11 cellular contexts compared by ENCODE assay signal in genomic region chr10:133390597-133391248, GRCh38. TPM values are rescaled to one million over a fixed set of nuclear protein-coding genes. Genes with fewer than 3 reads are reported as not detected.
DNase-seq lines count a peak whose midpoint lies in the region; ATAC-seq and TF ChIP-seq lines count a peak whose summit lies in the region.
"Had no signal": no experiment of that assay in that cellular context is flagged by ENCODE, and none has a peak within 500 bp of the region (broad histone marks: within the 10 kb centered on the region; RNA-seq: fewer than 3 reads in every experiment).

No MANE protein-coding gene starts in this region.

- BruUV-seq in MCF 10A (replicated peaks; lab: Mats Ljungman, UMichigan): no TSS peak

- intact Hi-C loops in MCF 10A (cut with micrococcal nuclease) (loop anchor here (10.0 kb wide), 1 partner anchor 66 kb away; no protein-coding TSS in a partner anchor), breast epithelium (cut with DNase I; ENCODE audit: low total_unique reads) (loop anchor here (1.0 kb wide), 1 partner anchor 19 kb away; no protein-coding TSS in a partner anchor)
- intact Hi-C loops in activated CD8-positive, alpha-beta T cell treated with anti-CD3 and anti-CD28 coated beads for 36 hours (cut with micrococcal nuclease): loop anchor here (5.0 kb wide), 1 partner anchor 63 kb away; no protein-coding TSS in a partner anchor

- WGBS in hepatocyte (ENCODE audit: low lambda C conversion rate, missing lambda C conversion rate): 97% methylated on average over 19 of the region's 19 CpGs

- POLR2A ChIA-PET in MCF 10A (lab: Yijun Ruan, JAX): interaction anchor here (1.1 to 1.3 kb wide), 2 partner anchors 13 to 83 kb away, joined by 3 to 5 read pairs; no protein-coding TSS in a partner anchor
- POLR2A ChIA-PET in activated CD8-positive, alpha-beta T cell treated with anti-CD3 and anti-CD28 coated beads for 36 hours (lab: Charles Lee): interaction anchor here (0.6 to 3.3 kb wide), 10 partner anchors 8 to 34 kb away, joined by 3 to 20 read pairs (median 5); partner anchors contain the start of genes ECHS1, FUOM and PAOX

- no peaks in the 10 kb centered on the region for H3K9me2 ChIP-seq in hepatocyte (replicated peaks; ENCODE audit: insufficient read depth)

- H3K9me3 ChIP-seq in breast epithelium (no peaks in the 10 kb centered on the region), hepatocyte (ENCODE audit: low read depth) (no peaks in the 10 kb centered on the region)
- H3K9me3 ChIP-seq: heart right ventricle had no signal

- TF ChIP-seq POLR2A in breast epithelium (IDR thresholded peaks at IDR 0.05): no peak

- CTCF ChIA-PET in MCF 10A (lab: Yijun Ruan, JAX): interaction anchor here (1.4 kb wide), 1 partner anchor 61 kb away, joined by 6 read pairs; no protein-coding TSS in a partner anchor
- CTCF ChIA-PET in activated CD8-positive, alpha-beta T cell treated with anti-CD3 and anti-CD28 coated beads for 36 hours (lab: Charles Lee): interaction anchor here (1.0 to 4.5 kb wide), 9 partner anchors 9 to 129 kb away, joined by 3 to 37 read pairs (median 3); partner anchors contain the start of gene FUOM

- H3K27me3 ChIP-seq in breast epithelium: no peaks in the 10 kb centered on the region
- no peaks in the 10 kb centered on the region for H3K27me3 ChIP-seq in hepatocyte
- H3K27me3 ChIP-seq: dorsolateral prefrontal cortex, heart right ventricle had no signal

- H3K36me3 ChIP-seq in breast epithelium (no peaks in the 10 kb centered on the region), hepatocyte (replicated peaks; ENCODE audit: insufficient read depth, low read depth) (no peaks in the 10 kb centered on the region)

- H3K4me1 Mint-ChIP-seq in MCF 10A (ENCODE audit: insufficient read depth, unreplicated experiment) (no peaks in the 10 kb centered on the region), glutamatergic neuron (ENCODE audit: low read depth, unreplicated experiment) (peaks cover 4% of the 10 kb centered on the region)
- peaks cover 45% of the 10 kb centered on the region for H3K4me1 Mint-ChIP-seq in activated CD8-positive, alpha-beta T cell treated with anti-CD3 and anti-CD28 coated beads for 36 hours (ENCODE audit: low read depth)
- peaks cover 69% of the 10 kb centered on the region for H3K4me1 Mint-ChIP-seq in stimulated activated naive CD8-positive, alpha-beta T cell treated with anti-CD3 and anti-CD28 coated beads, Interleukin-15, Interleukin-2, amounts not matched to agents 100 ng/mL and 50 ng/mL, for 24 hours (ENCODE audit: low read depth)

- H3K27ac Mint-ChIP-seq in MCF 10A (ENCODE audit: low read depth, unreplicated experiment): peak overlapping the region; percentile 35
- peak overlapping the region; percentile 97 for H3K27ac Mint-ChIP-seq in activated CD8-positive, alpha-beta T cell treated with anti-CD3 and anti-CD28 coated beads for 36 hours
- H3K27ac Mint-ChIP-seq in glutamatergic neuron (ENCODE audit: unreplicated experiment): peak overlapping the region; percentile 39
- H3K27ac Mint-ChIP-seq in stimulated activated naive CD8-positive, alpha-beta T cell treated with anti-CD3 and anti-CD28 coated beads, Interleukin-15, Interleukin-2, amounts not matched to agents 100 ng/mL and 50 ng/mL, for 24 hours: peak overlapping the region; percentile 87

- H3K4me2 ChIP-seq in hepatocyte: no peak overlapping the region

- no peaks in the 10 kb centered on the region for H4K20me1 ChIP-seq in hepatocyte (ENCODE audit: insufficient read depth, poor library complexity, severe bottlenecking)

- H3K9me3 Mint-ChIP-seq in MCF 10A (ENCODE audit: unreplicated experiment) (no peaks in the 10 kb centered on the region), glutamatergic neuron (ENCODE audit: unreplicated experiment) (peaks cover 9% of the 10 kb centered on the region)
- no peaks in the 10 kb centered on the region for H3K9me3 Mint-ChIP-seq in activated CD8-positive, alpha-beta T cell treated with anti-CD3 and anti-CD28 coated beads for 36 hours
- H3K9me3 Mint-ChIP-seq in stimulated activated naive CD8-positive, alpha-beta T cell treated with anti-CD3 and anti-CD28 coated beads, Interleukin-15, Interleukin-2, amounts not matched to agents 100 ng/mL and 50 ng/mL, for 24 hours: no peaks in the 10 kb centered on the region

- H3K79me2 ChIP-seq in hepatocyte: peaks cover 14% of the 10 kb centered on the region

- H3K27ac ChIP-seq in breast epithelium (no peak overlapping the region), hepatocyte (no peak overlapping the region)

- no peak for TF ChIP-seq CTCF in MCF 10A (IDR thresholded peaks at IDR 0.05; ENCODE audit: unreplicated experiment)
- TF ChIP-seq CTCF in breast epithelium (IDR thresholded peaks at IDR 0.05): no peak
- TF ChIP-seq CTCF in activated CD8-positive, alpha-beta T cell treated with anti-CD3 and anti-CD28 coated beads for 36 hours (IDR thresholded peaks at IDR 0.05): no peak
- TF ChIP-seq CTCF in glutamatergic neuron (IDR thresholded peaks at IDR 0.05; ENCODE audit: partially characterized antibody, unreplicated experiment): no peak
- TF ChIP-seq CTCF in hepatocyte (IDR thresholded peaks at IDR 0.05; ENCODE audit: poor library complexity): no peak

- no peak overlapping the region for H2AFZ ChIP-seq in hepatocyte

- H3K4me1 ChIP-seq in breast epithelium (peaks cover 3 to 8% of the 10 kb centered on the region in 2 donors), hepatocyte (ENCODE audit: insufficient read depth) (peaks cover 8% of the 10 kb centered on the region)

- ATAC-seq in activated CD8-positive, alpha-beta T cell treated with anti-CD3 and anti-CD28 coated beads for 36 hours: peak; percentile 3
- ATAC-seq in GM19452 (IDR thresholded peaks at IDR 0.05; ENCODE audit: unreplicated experiment): no peak
- ATAC-seq: heart right ventricle had no signal

- H3K4me3 ChIP-seq in breast epithelium (no peak overlapping the region), hepatocyte (no peak overlapping the region)

- H3K4me3 Mint-ChIP-seq in MCF 10A (ENCODE audit: unreplicated experiment) (no peak overlapping the region), glutamatergic neuron (ENCODE audit: unreplicated experiment) (no peak overlapping the region)
- peak overlapping the region; percentile 78 for H3K4me3 Mint-ChIP-seq in activated CD8-positive, alpha-beta T cell treated with anti-CD3 and anti-CD28 coated beads for 36 hours
- peak overlapping the region; percentile 79 for H3K4me3 Mint-ChIP-seq in stimulated activated naive CD8-positive, alpha-beta T cell treated with anti-CD3 and anti-CD28 coated beads, Interleukin-15, Interleukin-2, amounts not matched to agents 100 ng/mL and 50 ng/mL, for 24 hours

- no peaks in the 10 kb centered on the region for H3K36me3 Mint-ChIP-seq in MCF 10A (ENCODE audit: insufficient read depth, unreplicated experiment)
- peaks cover 14% of the 10 kb centered on the region for H3K36me3 Mint-ChIP-seq in activated CD8-positive, alpha-beta T cell treated with anti-CD3 and anti-CD28 coated beads for 36 hours (ENCODE audit: low read depth)
- H3K36me3 Mint-ChIP-seq in glutamatergic neuron (ENCODE audit: unreplicated experiment): no peaks in the 10 kb centered on the region
- peaks cover 9% of the 10 kb centered on the region for H3K36me3 Mint-ChIP-seq in stimulated activated naive CD8-positive, alpha-beta T cell treated with anti-CD3 and anti-CD28 coated beads, Interleukin-15, Interleukin-2, amounts not matched to agents 100 ng/mL and 50 ng/mL, for 24 hours (ENCODE audit: low read depth)

- H3K27me3 Mint-ChIP-seq in MCF 10A (ENCODE audit: insufficient read depth, unreplicated experiment): no peaks in the 10 kb centered on the region
- H3K27me3 Mint-ChIP-seq in activated CD8-positive, alpha-beta T cell treated with anti-CD3 and anti-CD28 coated beads for 36 hours: no peaks in the 10 kb centered on the region
- no peaks in the 10 kb centered on the region for H3K27me3 Mint-ChIP-seq in glutamatergic neuron (ENCODE audit: unreplicated experiment)
- no peaks in the 10 kb centered on the region for H3K27me3 Mint-ChIP-seq in stimulated activated naive CD8-positive, alpha-beta T cell treated with anti-CD3 and anti-CD28 coated beads, Interleukin-15, Interleukin-2, amounts not matched to agents 100 ng/mL and 50 ng/mL, for 24 hours

- DNase-seq in MCF 10A (ENCODE audit: unreplicated experiment): no peak
- DNase-seq in breast epithelium (ENCODE audit: low spot score in 2 of 2): no peak
- peak; percentile 27 for DNase-seq in activated CD8-positive, alpha-beta T cell treated with anti-CD3 and anti-CD28 coated beads for 36 hours
- DNase-seq in glutamatergic neuron: no peak
- no peak for DNase-seq in AG08396 (ENCODE audit: low spot score)
- DNase-seq in hepatocyte (ENCODE audit: low spot score): no peak
- DNase-seq: heart right ventricle, NCI-H1436 had no signal

RNA-seq across cellular contexts. Expression of gene MTG1, which starts 3.2 kb away (rescaled TPM):
- total RNA-seq in MCF 10A (2022) (71.6 and 74.3 TPM in 2 replicates), breast epithelium (10 to 100 TPM; 22.9 to 56.4 (median 37.0) TPM), glutamatergic neuron (ENCODE audit: unreplicated experiment) (76.4 TPM), hepatocyte (53.2 and 57.0 TPM in 2 replicates)
- 10 to 100 TPM; 45.7 to 48.9 TPM for total RNA-seq in activated CD8-positive, alpha-beta T cell treated with anti-CD3 and anti-CD28 coated beads for 36 hours
- polyA plus RNA-seq in hepatocyte: 154 and 180 TPM in 2 replicates

RNA-seq across cellular contexts. Expression of gene PAOX, which starts 11.7 kb away (rescaled TPM):
- total RNA-seq in MCF 10A (2022) (1.2 and 1.8 TPM in 2 replicates), breast epithelium (10 to 100 TPM in 1 of 3 donors, 1 to 10 TPM in 2; 7.5 to 10.5 (median 8.6) TPM), glutamatergic neuron (ENCODE audit: unreplicated experiment) (12.7 TPM), hepatocyte (11.5 and 12.7 TPM in 2 replicates)
- total RNA-seq in activated CD8-positive, alpha-beta T cell treated with anti-CD3 and anti-CD28 coated beads for 36 hours: 1 to 10 TPM; 4.2 to 4.6 TPM
- 19.6 and 27.6 TPM in 2 replicates for polyA plus RNA-seq in hepatocyte

RNA-seq across cellular contexts. Expression of gene ECHS1, which starts 17.6 kb away (rescaled TPM):
- total RNA-seq in MCF 10A (2022) (72.4 and 82.7 TPM in 2 replicates), breast epithelium (100 to 1,000 TPM in 1 of 3 donors, 10 to 100 TPM in 2; 71.8 to 165 (median 84.2) TPM), glutamatergic neuron (ENCODE audit: unreplicated experiment) (64.2 TPM), hepatocyte (146 TPM in 2 replicates)
- 10 to 100 TPM; 50.7 to 51.4 TPM for total RNA-seq in activated CD8-positive, alpha-beta T cell treated with anti-CD3 and anti-CD28 coated beads for 36 hours
- polyA plus RNA-seq in hepatocyte: 167 and 204 TPM in 2 replicates

RNA-seq across cellular contexts. Expression of gene FUOM, which starts 32.9 kb away (rescaled TPM):
- total RNA-seq in MCF 10A (2022) (16.6 and 22.6 TPM in 2 replicates), breast epithelium (10 to 100 TPM; 13.8 to 31.5 (median 31.2) TPM), glutamatergic neuron (ENCODE audit: unreplicated experiment) (13.0 TPM), hepatocyte (17.3 and 34.6 TPM in 2 replicates)
- 10 to 100 TPM; 32.2 to 33.7 TPM for total RNA-seq in activated CD8-positive, alpha-beta T cell treated with anti-CD3 and anti-CD28 coated beads for 36 hours
- 31.1 and 35.0 TPM in 2 replicates for polyA plus RNA-seq in hepatocyte

RNA-seq across cellular contexts. Expression of gene SPRN, which starts 33.7 kb away (rescaled TPM):
- not detected in 2 replicates for total RNA-seq in MCF 10A (2022)
- under 1 TPM in 1 of 3 donors, not detected in 2; 0.33 TPM for total RNA-seq in breast epithelium
- total RNA-seq in activated CD8-positive, alpha-beta T cell treated with anti-CD3 and anti-CD28 coated beads for 36 hours: not detected
- 2.0 TPM for total RNA-seq in glutamatergic neuron (ENCODE audit: unreplicated experiment)
- total RNA-seq in hepatocyte: 0.28 and 0.97 TPM in 2 replicates
- 2.6 and 2.7 TPM in 2 replicates for polyA plus RNA-seq in hepatocyte

Comparison
In these comparisons a context has a peak if more than half of its experiments do, and no peak if none do; other contexts are left out.
1. H3K27ac Mint-ChIP-seq: peak in every context shown above with its lines; median percentile 97 in activated CD8-positive, alpha-beta T cell treated with anti-CD3 and anti-CD28 coated beads for 36 hours; 87 in stimulated activated naive CD8-positive, alpha-beta T cell treated with anti-CD3 and anti-CD28 coated beads, Interleukin-15, Interleukin-2, amounts not matched to agents 100 ng/mL and 50 ng/mL, for 24 hours; 39 in glutamatergic neuron; 35 in MCF 10A.
2. H3K4me3 Mint-ChIP-seq: peak in activated CD8-positive, alpha-beta T cell treated with anti-CD3 and anti-CD28 coated beads for 36 hours (single experiment) and stimulated activated naive CD8-positive, alpha-beta T cell treated with anti-CD3 and anti-CD28 coated beads, Interleukin-15, Interleukin-2, amounts not matched to agents 100 ng/mL and 50 ng/mL, for 24 hours (single experiment); none in MCF 10A (single experiment) and glutamatergic neuron (single experiment).